ENCODE assay signal across 9 cellular contexts in genomic region chr21:33895356-33895755, GRCh38. TPM values are rescaled to one million over a fixed set of nuclear protein-coding genes. Genes with fewer than 3 reads are reported as not detected.
DNase-seq lines count a peak whose midpoint lies in the region; ATAC-seq, FAIRE-seq and TF ChIP-seq lines count a peak whose summit lies in the region.
"Had no signal": no experiment of that assay in that cellular context is flagged by ENCODE, and none has a peak within 500 bp of the region (broad histone marks: within the 10 kb centered on the region; RNA-seq: fewer than 3 reads in every experiment).

No MANE protein-coding gene starts in this region.

- peaks cover 12% of the 10 kb centered on the region for H3K4me1 Mint-ChIP-seq in neural crest cell

- in situ Hi-C loops in K562 (cut with MboI), result no loop called here

- peak overlapping the region; percentile 85 for H2AFZ ChIP-seq in K562 (ENCODE audit: low read depth, low read length)

- H3K79me2 ChIP-seq in K562 (ENCODE audit: control insufficient read depth, insufficient read depth, low read length), result no peaks in the 10 kb centered on the region

- TF ChIP-seq CTCF in HEK293 (tag by site-specific recombination; IDR thresholded peaks at IDR 0.05) (no peak), K562 (IDR thresholded peaks at IDR 0.05 in 2 of 3, conservative IDR thresholded peaks at IDR 0.05 in 1 of 3; ENCODE audit: insufficient read depth in 2 of 3, low read depth in 1 of 3, low read length in 3 of 3) (no peak), neural crest cell (conservative IDR thresholded peaks at IDR 0.05) (no peak)

- POLR2A ChIA-PET in HEK293 (lab: Yijun Ruan, JAX) (interaction anchor here (0.6 to 1.0 kb wide), 3 partner anchors 251 to 352 kb away, joined by 3 to 7 read pairs (median 4); no protein-coding TSS in a partner anchor), K562 (lab: Yijun Ruan, JAX) (interaction anchor here (1.0 to 1.2 kb wide), 6 partner anchors 9 to 322 kb away, joined by 3 to 6 read pairs (median 4); no protein-coding TSS in a partner anchor)

- no peak overlapping the region for H3K27ac ChIP-seq in BLaER1 treated with 17β-estradiol and CSF1 and Interleukin-3, amounts not matched to agents 10 nM and 100 nM
- H3K27ac ChIP-seq in HEK293 (ENCODE audit: extremely low read depth, low read depth, low read length) (no peak overlapping the region), K562 (ENCODE audit: extremely low read depth, low read depth, low read length) (no peak overlapping the region)

- no peaks in the 10 kb centered on the region for H3K36me3 Mint-ChIP-seq in neural crest cell (ENCODE audit: low read depth)

- H3K4me3 Mint-ChIP-seq in neural crest cell, result peak overlapping the region; percentile 35

- peaks cover 0 to 16% (median 11%) of the 10 kb centered on the region in 11 experiments; a peak in 15 of 22 replicates for H3K36me3 ChIP-seq in BLaER1 treated with 17β-estradiol and CSF1 and Interleukin-3, amounts not matched to agents 10 nM and 100 nM
- H3K36me3 ChIP-seq in HEK293 (ENCODE audit: control insufficient read depth in 2 of 2, insufficient read depth in 1 of 2, low read length in 2 of 2) (peaks cover under 1 to 3% of the 10 kb centered on the region in 2 experiments; a peak in 2 of 3 replicates), K562 (ENCODE audit: control insufficient read depth, insufficient read depth, low read length) (no peaks in the 10 kb centered on the region)

- H3K9me3 Mint-ChIP-seq in neural crest cell, result no peaks in the 10 kb centered on the region
- H3K9me3 Mint-ChIP-seq: dendritic cell treated with granulocyte-macrophage colony-stimulating factor and Interleukin-4, amounts not matched to agents 40 ng/mL and 50 ng/mL, for 4 days had no signal

- no peak for TF ChIP-seq RAD21 in K562 (CRISPR knock-in tag; conservative IDR thresholded peaks at IDR 0.05 in 1 of 2, IDR thresholded peaks at IDR 0.05 in 1 of 2)

- TF ChIP-seq POLR2A in K562 (conservative IDR thresholded peaks at IDR 0.05), result no peak

- no peak for FAIRE-seq in K562 (lab: Jason Lieb, UNC)

- H3K9me1 ChIP-seq in K562 (ENCODE audit: control insufficient read depth, insufficient read depth, low read length), result no peaks in the 10 kb centered on the region

- H3K4me1 ChIP-seq in BLaER1 treated with 17β-estradiol and CSF1 and Interleukin-3, amounts not matched to agents 10 nM and 100 nM, result peaks cover 0 to 63% (median 14%) of the 10 kb centered on the region in 10 experiments; a peak in 16 of 20 replicates
- H3K4me1 ChIP-seq in HEK293 (ENCODE audit: control insufficient read depth, insufficient read depth, low read length), result peaks cover 6% of the 10 kb centered on the region; the same call in 1 of the 2 replicates
- H3K4me1 ChIP-seq in K562 (replicated peaks in 1 of 2; ENCODE audit: control insufficient read depth in 2 of 2, insufficient read depth in 2 of 2, low read length in 2 of 2), result peaks cover 2 to 12% of the 10 kb centered on the region in 2 experiments; a peak in 4 of 5 replicates

- CTCF ChIA-PET in HEK293 (lab: Yijun Ruan, JAX) (interaction anchor here (0.5 to 2.1 kb wide), 21 partner anchors 8 to 697 kb away, joined by 3 to 16 read pairs (median 4); no protein-coding TSS in a partner anchor), K562 (lab: Yijun Ruan, JAX; ENCODE audit: low intra/inter-chr PET ratio) (interaction anchor here (0.5 to 0.6 kb wide), 2 partner anchors 129 to 521 kb away, joined by 3 read pairs; no protein-coding TSS in a partner anchor)

- no peaks in the 10 kb centered on the region for H3K27me3 Mint-ChIP-seq in neural crest cell (ENCODE audit: low read depth)

- H4K20me1 ChIP-seq in BLaER1 treated with 17β-estradiol and CSF1 and Interleukin-3, amounts not matched to agents 10 nM and 100 nM, result no peaks in the 10 kb centered on the region; a peak in 1 of 22 replicates
- no peaks in the 10 kb centered on the region for H4K20me1 ChIP-seq in K562 (replicated peaks; ENCODE audit: control insufficient read depth, insufficient read depth, low read length)

- no TSS peak for BruUV-seq in K562 (replicated peaks; lab: Mats Ljungman, UMichigan)

- intact Hi-C loops in K562 (cut with micrococcal nuclease), result no loop called here

- no peaks in the 10 kb centered on the region for H3K27me3 ChIP-seq in BLaER1 treated with 17β-estradiol and CSF1 and Interleukin-3, amounts not matched to agents 10 nM and 100 nM
- peaks cover 6 to 12% of the 10 kb centered on the region in 2 experiments; a peak in 4 of 5 replicates for H3K27me3 ChIP-seq in K562 (ENCODE audit: control insufficient read depth in 2 of 2, insufficient read depth in 2 of 2, low read length in 2 of 2)

- TF ChIP-seq EP300 in K562 (IDR thresholded peaks at IDR 0.05; ENCODE audit: low read length), result no peak

- no peaks in the 10 kb centered on the region for H3K9me3 ChIP-seq in BLaER1 treated with 17β-estradiol and CSF1 and Interleukin-3, amounts not matched to agents 10 nM and 100 nM (replicated peaks in 1 of 11)
- H3K9me3 ChIP-seq in HEK293 (ENCODE audit: control insufficient read depth, insufficient read depth, low read depth, low read length) (no peaks in the 10 kb centered on the region), K562 (replicated peaks; ENCODE audit: control insufficient read depth, insufficient read depth, low read depth, low read length) (no peaks in the 10 kb centered on the region)

- no peak overlapping the region for H3K4me3 ChIP-seq in BLaER1 treated with 17β-estradiol and CSF1 and Interleukin-3, amounts not matched to agents 10 nM and 100 nM
- H3K4me3 ChIP-seq in HEK293 (ENCODE audit: low read depth, low read length) (no peak overlapping the region), K562 (no peak overlapping the region)

- WGBS in K562 (ENCODE audit: insufficient coverage, low coverage, missing lambda C conversion rate), result 62% methylated on average over 25 of the region's 28 CpGs

- ATAC-seq in K562, result no peak
- ATAC-seq in activated CD4-positive, CD25-positive, alpha-beta regulatory T cell treated with anti-CD3 and anti-CD28 coated beads, Interleukin-2, amount 50 U/mL, for 24 hours, result no peak

- no peak overlapping the region; a peak in 1 of 22 replicates for H3K9ac ChIP-seq in BLaER1 treated with 17β-estradiol and CSF1 and Interleukin-3, amounts not matched to agents 10 nM and 100 nM
- H3K9ac ChIP-seq in K562 (ENCODE audit: insufficient read depth in 1 of 2, low read depth in 2 of 2, low read length in 2 of 2), result no peak overlapping the region

- peak overlapping the region; percentile 38 to 94 (median 65) for H3K4me2 ChIP-seq in BLaER1 treated with 17β-estradiol and CSF1 and Interleukin-3, amounts not matched to agents 10 nM and 100 nM
- H3K4me2 ChIP-seq in K562 (ENCODE audit: insufficient read depth, low read length), result peak overlapping the region; percentile 51; the same call in 1 of the 2 replicates

- no peak overlapping the region for H3K27ac Mint-ChIP-seq in neural crest cell (ENCODE audit: unreplicated experiment)
- H3K27ac Mint-ChIP-seq: activated CD8-positive, alpha-beta memory T cell treated with anti-CD3 and anti-CD28 coated beads, Interleukin-2, amount 10 ng/mL, durations not matched to agents 7 days and 5 days had no signal

- no peak for DNase-seq in K562 (ENCODE audit: extremely low read depth in 1 of 4, low spot score in 3 of 4)
- DNase-seq in neural crest cell (ENCODE audit: low read depth, low spot score), result no peak
- no peak for DNase-seq in NCI-H526 (lab: John Stamatoyannopoulos, UW)
- DNase-seq in NCI-H2196 (lab: John Stamatoyannopoulos, UW; ENCODE audit: unreplicated experiment), result no peak

TF ChIP-seq in HEK293, 187 proteins besides CTCF, POLR2A, EP300 and RAD21 (continues in another document):
- no peak for TF ChIP-seq ZNF623 (tag by site-specific recombination; IDR thresholded peaks at IDR 0.05)

TF ChIP-seq in K562, 482 proteins besides CTCF, POLR2A, EP300 and RAD21 (continues in another document):
- TF ChIP-seq RBM34 (IDR thresholded peaks at IDR 0.05; ENCODE audit: borderline replicate concordance, insufficient read depth, low read length), result no peak
- TF ChIP-seq HES1 (IDR thresholded peaks at IDR 0.05; ENCODE audit: low read depth), result no peak
- TF ChIP-seq ATF4 (CRISPR knock-in tag; IDR thresholded peaks at IDR 0.05), result no peak
- TF ChIP-seq ARID2 (IDR thresholded peaks at IDR 0.05), result no peak
- peak; percentile 33 for TF ChIP-seq PHF20 (IDR thresholded peaks at IDR 0.05; ENCODE audit: partially characterized antibody)
- no peak for TF ChIP-seq ZNF143 (CRISPR knock-in tag; IDR thresholded peaks at IDR 0.05)
- no peak for TF ChIP-seq ZNF212 (CRISPR knock-in tag; IDR thresholded peaks at IDR 0.05)
- TF ChIP-seq MIER1 (IDR thresholded peaks at IDR 0.05; ENCODE audit: low read depth), result no peak

RNA-seq across cellular contexts. Expression of gene ATP5PO, which starts 20.2 kb away (rescaled TPM):
- 87.2 and 88.1 TPM in 2 replicates for total RNA-seq in K562 (2011; cell fraction: chromatin; rRNA removed; ENCODE audit: low replicate concordance)
- 116 and 117 TPM in 2 replicates for total RNA-seq in K562 (2011; cell fraction: nucleolus; rRNA removed)
- total RNA-seq in K562 (2011; cell fraction: nucleoplasm; rRNA removed), result 142 and 177 TPM in 2 replicates
- 331 and 367 TPM in 2 replicates for total RNA-seq in K562 (2014; rRNA removed)
- total RNA-seq in K562 (2014; rRNA removed; fragmentation: Illumina TruSeq; extraction: Trizol), result 629 and 685 TPM in 2 replicates
- total RNA-seq in K562 (2015; rRNA removed; fragmentation: Illumina TruSeq; extraction: Trizol), result 525 and 540 TPM in 2 replicates
- 509 and 580 TPM in 2 replicates for total RNA-seq in K562 (2021)
- 907 and 1,058 TPM in 2 replicates for polyA plus RNA-seq in K562 (2011; rRNA removed)
- polyA plus RNA-seq in K562 (2011; cell fraction: cytosol; rRNA removed), result 395 and 662 TPM in 2 replicates
- 197 and 359 TPM in 2 replicates for polyA plus RNA-seq in K562 (2011; cell fraction: nucleus; rRNA removed)
- 622 and 679 TPM in 2 replicates for polyA plus RNA-seq in K562 (2012)
- polyA plus RNA-seq in K562 (2014; fragmentation: Illumina TruSeq; extraction: Trizol), result 919 and 926 TPM in 2 replicates
- polyA plus RNA-seq in K562 (2014; fragmentation: Nextera tagmentation; extraction: Ambion mirVana), result 1,000 to 10,000 TPM; 2,628 to 2,722 TPM
- 749 and 808 TPM in 2 replicates for polyA plus RNA-seq in K562 (2014; rRNA removed)
- polyA minus RNA-seq in K562 (2011; rRNA and poly(A)+ RNA removed), result 421 and 488 TPM in 2 replicates
- polyA minus RNA-seq in K562 (2011; cell fraction: cytosol; rRNA and poly(A)+ RNA removed), result 112 and 139 TPM in 2 replicates
- polyA minus RNA-seq in K562 (2011; cell fraction: nucleus; rRNA and poly(A)+ RNA removed), result 67.7 and 113 TPM in 2 replicates
- 231 and 234 TPM in 2 replicates for total RNA-seq in neural crest cell
